7 cellular contexts compared by ENCODE assay signal in the genomic region with DNA sequence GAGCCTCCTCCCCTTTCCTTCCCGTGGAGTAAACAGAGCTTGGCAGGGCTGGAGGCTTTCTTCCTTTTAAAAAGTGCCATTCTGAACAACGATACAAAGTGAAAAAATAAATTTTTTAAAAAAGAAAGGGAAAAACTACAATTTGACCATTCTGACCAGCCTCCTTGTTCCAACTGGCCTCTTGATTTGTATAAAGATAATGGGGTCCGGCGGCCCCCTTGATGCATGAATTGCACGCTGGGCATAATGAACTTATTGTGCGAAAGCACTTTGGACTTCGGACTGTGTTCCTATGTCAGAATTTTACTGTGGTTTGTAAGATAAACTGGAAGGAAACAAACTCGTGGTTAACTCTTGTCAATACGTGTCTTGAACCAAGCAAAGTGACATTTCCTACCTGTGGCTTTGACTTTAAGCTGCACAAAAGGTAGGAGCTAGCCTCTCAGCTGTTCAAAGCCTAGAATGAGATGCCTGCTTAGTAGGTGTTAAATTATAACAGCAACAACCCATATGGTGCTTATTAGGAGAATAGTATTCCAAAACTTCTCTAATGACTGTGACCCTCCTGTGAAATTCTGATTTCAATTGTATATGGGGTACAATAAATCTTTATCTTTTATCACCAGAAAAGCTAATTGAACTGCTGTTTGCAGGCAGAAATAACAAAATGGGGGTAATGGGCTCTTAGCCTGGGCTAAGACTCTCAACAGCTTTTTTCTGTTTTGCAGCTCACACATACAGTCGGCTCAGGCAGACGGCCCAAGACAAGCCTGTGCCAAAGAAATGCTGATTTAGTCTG. TPM values are rescaled to one million over a fixed set of nuclear protein-coding genes. Genes with fewer than 3 reads are reported as not detected.
DNase-seq lines count a peak whose midpoint lies in the region; ATAC-seq and TF ChIP-seq lines count a peak whose summit lies in the region.

No MANE protein-coding gene starts in this region.

- no peak overlapping the region for H3K9ac ChIP-seq in endocrine pancreas (ENCODE audit: control insufficient read depth, insufficient read depth, low read length)
- H3K9ac ChIP-seq in muscle layer of colon (ENCODE audit: low read length), result peak overlapping the region; percentile 62

- no peak for TF ChIP-seq CTCF in GM12864 (IDR thresholded peaks at IDR 0.05; ENCODE audit: low read depth, low read length, missing control alignments)

- H3K9me3 ChIP-seq in endocrine pancreas (ENCODE audit: control insufficient read depth, low read length) (no peaks in the 10 kb centered on the region), muscle layer of colon (ENCODE audit: low read length) (no peaks in the 10 kb centered on the region)

- ATAC-seq in HG02970 (IDR thresholded peaks at IDR 0.05; ENCODE audit: low FRiP score, unreplicated experiment) (peak; percentile 1), HG03457 (IDR thresholded peaks at IDR 0.05; ENCODE audit: unreplicated experiment) (no peak)

- no peak for DNase-seq in GM12864 (ENCODE audit: low read depth)
- DNase-seq in SK-MEL-5 (ENCODE audit: low read depth, low spot score), result peak; percentile 57
- DNase-seq in OCI-M2 (lab: John Stamatoyannopoulos, UW; ENCODE audit: unreplicated experiment), result no peak

- peak overlapping the region; percentile 90 for H3K27ac ChIP-seq in muscle layer of colon (ENCODE audit: low read depth, low read length)

- no peaks in the 10 kb centered on the region for H3K36me3 ChIP-seq in endocrine pancreas (ENCODE audit: control insufficient read depth, insufficient read depth, low read length)
- peaks cover 10% of the 10 kb centered on the region for H3K36me3 ChIP-seq in muscle layer of colon (ENCODE audit: insufficient read depth, low read length)

- H3K4me3 ChIP-seq in GM12864 (ENCODE audit: low read depth, low read length) (peak overlapping the region; percentile 50), endocrine pancreas (ENCODE audit: control insufficient read depth, insufficient read depth, low read length) (peak overlapping the region; percentile 42), muscle layer of colon (ENCODE audit: low read depth in 1 of 2, low read length in 2 of 2) (peak overlapping the region; percentile 4 to 17)

- H3K4me1 ChIP-seq in endocrine pancreas (ENCODE audit: control insufficient read depth, insufficient read depth, low read length) (peaks cover 25% of the 10 kb centered on the region), muscle layer of colon (ENCODE audit: insufficient read depth, low read length) (peaks cover 47% of the 10 kb centered on the region)

- H3K27me3 ChIP-seq in endocrine pancreas (ENCODE audit: control insufficient read depth, insufficient read depth, low read length), result no peaks in the 10 kb centered on the region
- no peaks in the 10 kb centered on the region for H3K27me3 ChIP-seq in muscle layer of colon (ENCODE audit: control insufficient read depth in 1 of 2, insufficient read depth in 2 of 2, low read length in 2 of 2)

- in situ Hi-C loops in SK-MEL-5 (cut with HindIII; ENCODE audit: low pct_unique_long_range_greater_than_20kb, low sequenced_read_pairs), result no loop called here

RNA-seq across cellular contexts. Expression of a gene that starts 9.4 kb away (rescaled TPM):
- 46.1 and 47.5 TPM in 2 replicates for total RNA-seq in SK-MEL-5 (2014; rRNA removed; shearing (Covaris generic))
- 46.5 and 70.0 TPM in 2 replicates for polyA plus RNA-seq in SK-MEL-5 (2015; cell fraction: cytosol; rRNA removed)
- 63.0 and 96.7 TPM in 2 replicates for polyA plus RNA-seq in SK-MEL-5 (2015; cell fraction: nucleus; rRNA removed)
